Comparison of ENCODE assay signal across 32 cellular contexts in the genomic region with DNA sequence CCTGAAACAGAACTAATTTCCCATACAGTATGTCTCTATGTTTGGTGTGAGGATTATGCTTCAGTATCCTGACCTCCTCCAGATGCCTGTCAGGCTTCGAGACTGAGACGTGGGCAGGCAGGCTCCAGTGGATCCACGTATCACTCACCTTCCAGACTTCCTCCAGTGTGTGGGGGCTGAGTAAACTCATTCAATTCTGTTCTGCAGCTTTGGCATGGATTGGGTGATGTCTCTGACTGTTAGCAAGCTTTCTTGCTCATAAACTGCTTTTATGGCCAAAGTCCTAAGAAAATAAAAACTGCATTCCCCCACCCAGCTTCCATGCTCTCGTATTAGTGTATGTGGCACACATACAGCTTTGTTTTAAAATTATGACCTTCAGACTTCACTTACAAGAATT. TPM values are rescaled to one million over a fixed set of nuclear protein-coding genes. Genes with fewer than 3 reads are reported as not detected.
A peak's percentile ranks its signal among the peaks of the same experiment; 100 is the strongest.
DNase-seq lines count a peak whose midpoint lies in the region; ATAC-seq, FAIRE-seq and TF ChIP-seq lines count a peak whose summit lies in the region.
"Had no signal": no experiment of that assay in that cellular context is flagged by ENCODE, and none has a peak within 500 bp of the region (broad histone marks: within the 10 kb centered on the region; RNA-seq: fewer than 3 reads in every experiment).

No MANE protein-coding gene starts in this region.

- no peak for TF ChIP-seq POLR2A in ovary (IDR thresholded peaks at IDR 0.05)

- TF ChIP-seq EP300 in ovary (IDR thresholded peaks at IDR 0.05): no peak

- H3K36me3 Mint-ChIP-seq in astrocyte (ENCODE audit: low read depth, unreplicated experiment): peaks cover 18% of the 10 kb centered on the region

- H2AFZ ChIP-seq in astrocyte (ENCODE audit: low read depth, low read length): no peak overlapping the region
- H2AFZ ChIP-seq in osteoblast (ENCODE audit: low read length): peak overlapping the region; percentile 55

- WGBS in ovary, 3 donors: 68 to 81% (median 70%) methylated on average over 4 of the region's 4 CpGs

- H3K4me3 Mint-ChIP-seq in astrocyte (ENCODE audit: unreplicated experiment): no peak overlapping the region
- H3K4me3 Mint-ChIP-seq: activated CD8-positive, alpha-beta memory T cell treated with anti-CD3 and anti-CD28 coated beads, Interleukin-2, amount 10 ng/mL, durations not matched to agents 7 days and 5 days; CD8-positive, alpha-beta T cell; central memory CD8-positive, alpha-beta T cell; memory B cell; type B pancreatic cell had no signal

- H3K9me3 ChIP-seq in astrocyte (ENCODE audit: insufficient read depth, low read depth, low read length) (no peaks in the 10 kb centered on the region), osteoblast (ENCODE audit: low read depth, low read length) (no peaks in the 10 kb centered on the region), ovary (no peaks in the 10 kb centered on the region)
- H3K9me3 ChIP-seq: A549, adrenal gland, heart right ventricle, neutrophil, psoas muscle had no signal

- H3K27me3 ChIP-seq in astrocyte (ENCODE audit: insufficient read depth, low read length): no peaks in the 10 kb centered on the region
- H3K27me3 ChIP-seq in osteoblast (ENCODE audit: insufficient read depth, low read length): no peaks in the 10 kb centered on the region
- no peaks in the 10 kb centered on the region for H3K27me3 ChIP-seq in ovary
- H3K27me3 ChIP-seq: adrenal gland, heart right ventricle, neutrophil had no signal

- H3K4me3 ChIP-seq in astrocyte (ENCODE audit: insufficient read depth, low read depth, low read length) (no peak overlapping the region), fibroblast of pulmonary artery (replicated peaks; ENCODE audit: low read depth, low read length) (no peak overlapping the region), osteoblast (ENCODE audit: insufficient read depth, low read length) (no peak overlapping the region), ovary (no peak overlapping the region)
- H3K4me3 ChIP-seq: A549, adrenal gland, heart right ventricle, psoas muscle had no signal

- H3K79me2 ChIP-seq in astrocyte (ENCODE audit: insufficient read depth, low read length) (no peaks in the 10 kb centered on the region), osteoblast (ENCODE audit: insufficient read depth, low read length) (no peaks in the 10 kb centered on the region)

- no peak for FAIRE-seq in astrocyte (lab: Jason Lieb, UNC)
- FAIRE-seq: A549, small intestine had no signal

- peaks cover 5% of the 10 kb centered on the region for H3K36me3 ChIP-seq in astrocyte (ENCODE audit: insufficient read depth, low read length)
- peaks cover 19% of the 10 kb centered on the region for H3K36me3 ChIP-seq in osteoblast (ENCODE audit: insufficient read depth, low read length)
- H3K36me3 ChIP-seq in ovary: no peaks in the 10 kb centered on the region

- H3K27ac Mint-ChIP-seq in astrocyte (ENCODE audit: unreplicated experiment): no peak overlapping the region
- H3K27ac Mint-ChIP-seq: activated CD8-positive, alpha-beta memory T cell treated with anti-CD3 and anti-CD28 coated beads, Interleukin-2, amount 10 ng/mL, durations not matched to agents 7 days and 5 days; CD8-positive, alpha-beta T cell; memory B cell; type B pancreatic cell had no signal

- no peak for TF ChIP-seq CTCF in astrocyte (IDR thresholded peaks at IDR 0.05; ENCODE audit: insufficient read depth, low read depth, low read length)
- no peak for TF ChIP-seq CTCF in fibroblast of pulmonary artery (IDR thresholded peaks at IDR 0.05; ENCODE audit: low read length, missing control alignments)
- no peak for TF ChIP-seq CTCF in osteoblast (IDR thresholded peaks at IDR 0.05; ENCODE audit: extremely low read depth, low read depth, low read length)
- no peak for TF ChIP-seq CTCF in omental fat pad (IDR thresholded peaks at IDR 0.05)
- no peak for TF ChIP-seq CTCF in ovary (IDR thresholded peaks at IDR 0.05)

- peaks cover 21% of the 10 kb centered on the region for H3K4me1 ChIP-seq in astrocyte (ENCODE audit: insufficient read depth, low read length)
- peaks cover 42% of the 10 kb centered on the region for H3K4me1 ChIP-seq in osteoblast (ENCODE audit: insufficient read depth, low read length)
- no peaks in the 10 kb centered on the region for H3K4me1 ChIP-seq in ovary (ENCODE audit: insufficient read depth)
- H3K4me1 ChIP-seq: heart right ventricle, psoas muscle had no signal

- peaks cover 24% of the 10 kb centered on the region for H3K4me1 Mint-ChIP-seq in astrocyte (ENCODE audit: low read depth, unreplicated experiment)
- H3K4me1 Mint-ChIP-seq: activated CD8-positive, alpha-beta memory T cell treated with anti-CD3 and anti-CD28 coated beads, Interleukin-2, amount 10 ng/mL, durations not matched to agents 7 days and 5 days; memory B cell had no signal

- no peak for ATAC-seq in omental fat pad (ENCODE audit: low FRiP score)
- ATAC-seq: A549; activated CD8-positive, alpha-beta memory T cell treated with anti-CD3 and anti-CD28 coated beads, Interleukin-2, amount 10 ng/mL, durations not matched to agents 7 days and 5 days; CD8-positive, alpha-beta T cell; heart right ventricle; psoas muscle had no signal

- DNase-seq in EH (ENCODE audit: low read depth): peak; percentile 69
- DNase-seq in astrocyte (ENCODE audit: low read depth): peak; percentile 73
- DNase-seq in fibroblast of pulmonary artery (ENCODE audit: low read depth): peak; percentile 65
- no peak for DNase-seq in osteoblast (ENCODE audit: insufficient read length, low spot score, missing footprints)
- no peak for DNase-seq in effector CD4-positive, alpha-beta T cell
- no peak for DNase-seq in omental fat pad (ENCODE audit: low spot score)
- DNase-seq in NCI-H2107 (lab: John Stamatoyannopoulos, UW): no peak
- DNase-seq in ovary: no peak
- DNase-seq: activated CD4-positive, CD25-positive, alpha-beta regulatory T cell; activated CD8-positive, alpha-beta memory T cell treated with anti-CD3 and anti-CD28 coated beads, Interleukin-2, amount 10 ng/mL, durations not matched to agents 7 days and 5 days; activated naive CD4-positive, alpha-beta T cell; activated T-cell treated with anti-CD3 and anti-CD28 coated beads, Interleukin-2, amount 50 U/mL, for 48 hours; adrenal gland; CD8-positive, alpha-beta T cell; DMS 273 treated with DMSO at 0.1 percent for 48 hours; GOT3; heart right ventricle; NCI-H1694 treated with DMSO at 0.1 percent for 48 hours; NCI-H2171 treated with DMSO at 0.1 percent for 48 hours; NCI-H524; NK-92 treated with Interleukin-12 subunit alpha and Interleukin-12 subunit beta, amount 100 ng/mL, for 24 hours; psoas muscle; SHP77; small intestine; SW 1271; T1000 had no signal

- peaks cover 2% of the 10 kb centered on the region for H3K9me3 Mint-ChIP-seq in astrocyte (ENCODE audit: unreplicated experiment)
- H3K9me3 Mint-ChIP-seq: CD8-positive, alpha-beta T cell; central memory CD8-positive, alpha-beta T cell; memory B cell; type B pancreatic cell had no signal

- peak overlapping the region; percentile 28 for H3K4me2 ChIP-seq in astrocyte (ENCODE audit: low read length)
- peak overlapping the region; percentile 25 for H3K4me2 ChIP-seq in osteoblast (ENCODE audit: insufficient read depth, low read length)
- H3K4me2 ChIP-seq: A549 had no signal

- H3K27ac ChIP-seq in astrocyte (ENCODE audit: low read depth, low read length): peak overlapping the region; percentile 53
- peak overlapping the region; percentile 71 for H3K27ac ChIP-seq in osteoblast (ENCODE audit: low read depth, low read length)
- no peak overlapping the region for H3K27ac ChIP-seq in ovary
- H3K27ac ChIP-seq: A549, adrenal gland, epithelial cell of prostate, heart right ventricle, neutrophil, psoas muscle had no signal

- H4K20me1 ChIP-seq in astrocyte (ENCODE audit: insufficient read depth, low read length) (no peaks in the 10 kb centered on the region), osteoblast (ENCODE audit: insufficient read depth, low read length) (no peaks in the 10 kb centered on the region)

- no peak overlapping the region for H3K9ac ChIP-seq in astrocyte (ENCODE audit: low read length)

- intact Hi-C loops in ovary (cut with DNase I): no loop called here

- H3K27me3 Mint-ChIP-seq in astrocyte (ENCODE audit: low read depth, unreplicated experiment): no peaks in the 10 kb centered on the region
- H3K27me3 Mint-ChIP-seq: activated CD8-positive, alpha-beta memory T cell treated with anti-CD3 and anti-CD28 coated beads, Interleukin-2, amount 10 ng/mL, durations not matched to agents 7 days and 5 days; central memory CD8-positive, alpha-beta T cell; memory B cell; type B pancreatic cell had no signal

RNA-seq across cellular contexts. Expression of a gene that starts 53.6 kb away (rescaled TPM):
- 28.7 and 29.1 TPM in 2 replicates for total RNA-seq in astrocyte
- total RNA-seq in osteoblast: 40.5 and 47.7 TPM in 2 replicates
- 10 to 100 TPM; 21.4 to 34.8 (median 22.3) TPM for total RNA-seq in omental fat pad
- 10 to 100 TPM; 14.5 to 33.8 (median 26.4) TPM for total RNA-seq in ovary
- polyA plus RNA-seq in ovary: 10 to 100 TPM; 10.3 to 25.4 TPM

Comparison
In these comparisons a context has a peak if more than half of its experiments do, and no peak if none do; other contexts are left out.
1. DNase-seq: peak in EH (single experiment), astrocyte (single experiment) and fibroblast of pulmonary artery (single experiment); none in osteoblast (single experiment), effector CD4-positive, alpha-beta T cell (single experiment), omental fat pad (single experiment), NCI-H2107 (single experiment) and ovary (0 of 5).
2. H3K27ac ChIP-seq: peak in astrocyte (single experiment) and osteoblast (single experiment); none in ovary (0 of 2).